Comparison of ENCODE assay signal across 8 cellular contexts in the genomic region with DNA sequence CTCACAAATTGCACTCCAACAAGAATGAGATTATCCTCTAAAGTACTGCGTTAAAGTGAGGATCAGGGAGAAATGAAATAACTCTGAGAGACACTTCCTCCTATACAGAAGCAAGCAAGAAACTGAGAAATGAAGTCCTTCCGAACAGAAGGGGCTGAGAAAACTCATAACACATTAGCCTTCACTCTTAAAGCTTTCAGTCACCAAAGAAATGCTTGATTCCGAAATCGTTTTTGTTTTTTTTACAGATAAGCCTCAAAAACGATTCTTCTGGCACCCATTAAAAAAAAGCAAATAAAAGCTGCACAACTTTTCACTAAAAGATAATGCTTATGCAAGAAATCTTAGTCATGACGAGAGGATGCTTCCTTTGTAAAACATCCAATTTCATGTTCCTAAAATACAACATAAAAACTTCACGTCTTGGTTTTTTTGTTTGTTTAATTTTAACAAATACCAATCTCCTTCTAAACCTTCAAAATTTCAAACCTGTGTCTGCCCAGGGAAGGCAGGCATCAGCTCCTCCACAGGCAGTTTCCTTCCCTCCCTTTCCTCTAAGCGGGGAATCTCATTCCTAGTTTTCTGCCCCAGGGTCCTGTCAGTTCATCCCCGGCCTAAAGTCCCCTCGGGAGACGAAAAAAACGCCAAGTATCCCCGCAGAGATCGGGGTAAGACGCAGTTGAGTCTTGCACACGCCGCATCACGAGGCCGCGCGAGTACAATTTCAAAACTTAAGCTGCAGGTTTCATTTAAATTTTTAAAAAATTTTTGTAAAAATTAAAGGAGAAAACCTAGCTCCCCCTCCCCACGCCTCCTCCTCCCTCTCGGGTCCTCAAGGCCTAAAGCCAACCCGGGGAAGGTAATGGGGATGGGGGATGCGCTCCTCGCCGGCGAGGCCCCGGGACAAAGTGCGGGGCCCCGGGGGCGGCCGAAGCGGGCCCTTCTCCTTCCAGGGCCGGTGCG. TPM values are rescaled to one million over a fixed set of nuclear protein-coding genes. Genes with fewer than 3 reads are reported as not detected.
DNase-seq lines count a peak whose midpoint lies in the region; ATAC-seq and TF ChIP-seq lines count a peak whose summit lies in the region.

No MANE protein-coding gene starts in this region.

- peak overlapping the region; percentile 84 for H3K27ac Mint-ChIP-seq in endodermal cell
- H3K27ac Mint-ChIP-seq in naive thymus-derived CD8-positive, alpha-beta T cell, result peak overlapping the region; percentile 83 to 97 (median 94)

- POLR2A ChIA-PET in naive thymus-derived CD8-positive, alpha-beta T cell (lab: Charles Lee), result interaction anchor here (0.6 to 4.8 kb wide), 14 partner anchors 9 to 692 kb away, joined by 3 to 81 read pairs (median 6); partner anchors contain the start of genes ABHD11, BCL7B, BUD23 and DNAJC30

- H3K36me3 ChIP-seq in H7 (replicated peaks; ENCODE audit: control insufficient read depth, insufficient read depth, low read length), result peaks cover 7% of the 10 kb centered on the region
- H3K36me3 ChIP-seq in SJCRH30, result peaks cover 36% of the 10 kb centered on the region
- H3K36me3 ChIP-seq in endodermal cell (ENCODE audit: control insufficient read depth, insufficient read depth, low read length), result peaks cover 36% of the 10 kb centered on the region

- no peak for ATAC-seq in naive thymus-derived CD8-positive, alpha-beta T cell
- ATAC-seq in HG03442 (IDR thresholded peaks at IDR 0.05; ENCODE audit: unreplicated experiment), result no peak
- ATAC-seq in omental fat pad (ENCODE audit: low FRiP score), result no peak

- H3K9me3 ChIP-seq in SJCRH30 (replicated peaks) (no peaks in the 10 kb centered on the region), endodermal cell (ENCODE audit: control insufficient read depth, low read length) (peaks cover 6% of the 10 kb centered on the region)

- TF ChIP-seq CTCF in C4-2B (conservative IDR thresholded peaks at IDR 0.05) (no peak), endodermal cell (conservative IDR thresholded peaks at IDR 0.05) (no peak), omental fat pad (IDR thresholded peaks at IDR 0.05) (no peak)

- H3K4me1 Mint-ChIP-seq in endodermal cell, result peaks cover 27% of the 10 kb centered on the region
- H3K4me1 Mint-ChIP-seq in naive thymus-derived CD8-positive, alpha-beta T cell, result peaks cover 34 to 75% (median 67%) of the 10 kb centered on the region in 4 donors

- no peaks in the 10 kb centered on the region for H3K9me3 Mint-ChIP-seq in endodermal cell
- H3K9me3 Mint-ChIP-seq in naive thymus-derived CD8-positive, alpha-beta T cell, result no peaks in the 10 kb centered on the region

- H3K27me3 ChIP-seq in H7 (ENCODE audit: control insufficient read depth, insufficient read depth, low read length) (no peaks in the 10 kb centered on the region), SJCRH30 (no peaks in the 10 kb centered on the region), endodermal cell (ENCODE audit: control insufficient read depth, insufficient read depth, low read length, poor library complexity, severe bottlenecking) (no peaks in the 10 kb centered on the region)

- peak overlapping the region; percentile 76 for H3K4me3 Mint-ChIP-seq in endodermal cell
- peak overlapping the region; percentile 87 to 95 (median 94) for H3K4me3 Mint-ChIP-seq in naive thymus-derived CD8-positive, alpha-beta T cell

- H3K27ac ChIP-seq in C4-2B (peak overlapping the region; percentile 92), SJCRH30 (peak overlapping the region; percentile 90), endodermal cell (ENCODE audit: low read depth, low read length) (peak overlapping the region; percentile 98)

- WGBS in endodermal cell (ENCODE audit: insufficient coverage in 1 of 2, insufficient read length in 1 of 2), 2 experiments, result 2 to 3% methylated on average over 15 to 35 of the region's 36 CpGs

- H3K9ac ChIP-seq in endodermal cell (ENCODE audit: extremely low read depth, low read length, poor library complexity, severe bottlenecking), result peak overlapping the region; percentile 57

- DNase-seq in H7, result peak; percentile 68
- DNase-seq in SJCRH30, result peak; percentile 41 to 61
- no peak for DNase-seq in endodermal cell
- peak in 2 of 10 donors; percentile 9 to 17 for DNase-seq in naive thymus-derived CD8-positive, alpha-beta T cell
- no peak for DNase-seq in superior temporal gyrus (ENCODE audit: extremely low spot score)
- DNase-seq in omental fat pad (ENCODE audit: low spot score), result no peak

- H3K4me3 ChIP-seq in H7 (ENCODE audit: insufficient read depth, low read depth, low read length) (peak overlapping the region; percentile 77), SJCRH30 (peak overlapping the region; percentile 74), endodermal cell (ENCODE audit: low read length) (peak overlapping the region; percentile 90)

- no peaks in the 10 kb centered on the region for H3K27me3 Mint-ChIP-seq in endodermal cell (ENCODE audit: insufficient read depth)
- H3K27me3 Mint-ChIP-seq in naive thymus-derived CD8-positive, alpha-beta T cell, result no peaks in the 10 kb centered on the region

- peaks cover 33% of the 10 kb centered on the region for H3K36me3 Mint-ChIP-seq in endodermal cell (ENCODE audit: low read depth)
- H3K36me3 Mint-ChIP-seq in naive thymus-derived CD8-positive, alpha-beta T cell, result peaks cover 0 to 40% (median 8%) of the 10 kb centered on the region in 3 donors

- no peaks in the 10 kb centered on the region; the same call in 1 of the 2 replicates for H3K4me1 ChIP-seq in SJCRH30
- H3K4me1 ChIP-seq in endodermal cell (ENCODE audit: control insufficient read depth, insufficient read depth, low read length), result no peaks in the 10 kb centered on the region

RNA-seq across cellular contexts. Expression of gene BAZ1B, which starts 1.1 kb away (rescaled TPM):
- total RNA-seq in H7 (2014; rRNA removed; shearing (Covaris generic)), result 44.6 and 57.9 TPM in 2 replicates
- 128 and 139 TPM in 2 replicates for total RNA-seq in SJCRH30 (2014; rRNA removed; shearing (Covaris generic))
- total RNA-seq in endodermal cell, result 10 to 100 TPM; 66.4 to 72.1 TPM
- polyA plus RNA-seq in endodermal cell (2013, experiment 1 of 2), result 66.2 TPM
- 64.1 TPM for polyA plus RNA-seq in endodermal cell (2013, experiment 2 of 2)
- total RNA-seq in naive thymus-derived CD8-positive, alpha-beta T cell, result 10 to 100 TPM; 71.5 to 73.0 TPM
- polyA plus RNA-seq in naive thymus-derived CD8-positive, alpha-beta T cell, result 10 to 100 TPM; 12.1 to 27.0 (median 17.0) TPM
- total RNA-seq in omental fat pad, result 10 to 100 TPM; 42.9 to 61.4 (median 54.9) TPM

RNA-seq across cellular contexts. Expression of gene BCL7B, which starts 36.5 kb away (rescaled TPM):
- total RNA-seq in H7 (2014; rRNA removed; shearing (Covaris generic)), result 18.7 and 23.3 TPM in 2 replicates
- total RNA-seq in SJCRH30 (2014; rRNA removed; shearing (Covaris generic)), result 38.8 and 39.7 TPM in 2 replicates
- total RNA-seq in endodermal cell (10 to 100 TPM; 31.0 to 37.7 TPM), omental fat pad (10 to 100 TPM; 51.9 to 91.9 (median 78.3) TPM)
- polyA plus RNA-seq in endodermal cell (2013, experiment 1 of 2), result 36.9 TPM
- 33.5 TPM for polyA plus RNA-seq in endodermal cell (2013, experiment 2 of 2)
- total RNA-seq in naive thymus-derived CD8-positive, alpha-beta T cell, result 10 to 100 TPM; 59.5 to 64.6 TPM
- polyA plus RNA-seq in naive thymus-derived CD8-positive, alpha-beta T cell, result 10 to 100 TPM; 76.6 to 96.3 (median 81.8) TPM

RNA-seq across cellular contexts. Expression of gene TBL2, which starts 57.4 kb away (rescaled TPM):
- total RNA-seq in H7 (2014; rRNA removed; shearing (Covaris generic)), result 34.5 and 52.3 TPM in 2 replicates
- total RNA-seq in SJCRH30 (2014; rRNA removed; shearing (Covaris generic)), result 43.8 and 55.9 TPM in 2 replicates
- 10 to 100 TPM; 55.7 to 59.7 TPM for total RNA-seq in endodermal cell
- 43.4 TPM for polyA plus RNA-seq in endodermal cell (2013, experiment 1 of 2)
- polyA plus RNA-seq in endodermal cell (2013, experiment 2 of 2), result 37.8 TPM
- total RNA-seq in naive thymus-derived CD8-positive, alpha-beta T cell, result 10 to 100 TPM; 30.4 to 31.2 TPM
- polyA plus RNA-seq in naive thymus-derived CD8-positive, alpha-beta T cell, result 10 to 100 TPM; 13.4 to 19.6 (median 18.4) TPM
- 10 to 100 TPM; 29.5 to 51.6 (median 40.1) TPM for total RNA-seq in omental fat pad

Comparison
In these comparisons a context has a peak if more than half of its experiments do, and no peak if none do; other contexts are left out.
1. DNase-seq: peak in H7 (single experiment) and SJCRH30 (2 of 2); none in endodermal cell (single experiment), superior temporal gyrus (single experiment) and omental fat pad (single experiment).
2. Peak in every context shown above with its lines, with median percentiles within 50 percentile points of each other: H3K27ac ChIP-seq and H3K4me3 ChIP-seq.